ENCODE assay signal across 8 cellular contexts in the genomic region with DNA sequence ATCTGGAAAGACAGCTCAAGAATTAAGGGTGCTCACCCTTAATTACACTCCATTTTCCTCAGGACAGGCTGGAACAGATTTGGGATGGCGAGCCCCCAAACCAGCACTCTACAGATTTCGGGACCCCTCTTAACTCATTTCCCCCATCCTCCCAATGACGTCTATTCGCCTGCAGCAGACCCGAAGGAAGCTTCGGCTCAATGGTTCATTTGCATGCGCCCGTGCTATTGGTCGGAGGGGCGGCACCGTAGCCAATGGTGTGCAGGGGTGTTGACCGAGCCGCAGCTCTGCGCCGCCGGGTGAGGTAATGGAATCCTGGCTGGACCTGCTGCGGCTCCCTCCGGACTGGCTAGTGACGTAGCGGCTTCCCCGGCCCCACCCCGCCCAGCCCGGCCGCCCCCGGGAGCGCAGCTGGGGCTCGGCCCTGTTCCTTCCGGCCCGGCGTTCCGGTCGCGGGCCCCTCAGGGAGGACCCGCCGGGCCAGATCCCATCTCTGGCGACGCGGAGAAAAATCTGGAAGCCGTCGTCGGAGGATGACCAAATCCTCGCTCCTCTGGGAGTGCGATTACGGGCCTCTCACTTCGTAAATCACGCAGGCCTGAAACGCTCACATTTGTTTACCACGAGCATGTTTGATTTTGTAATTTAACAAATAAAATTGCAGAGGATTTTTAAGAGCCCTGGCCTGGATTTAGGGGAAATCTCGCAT. TPM values are rescaled to one million over a fixed set of nuclear protein-coding genes. Genes with fewer than 3 reads are reported as not detected.
DNase-seq lines count a peak whose midpoint lies in the region; TF ChIP-seq lines count a peak whose summit lies in the region.

No MANE protein-coding gene starts in this region.

- peak overlapping the region; percentile 88 for H3K4ac ChIP-seq in mesendoderm (ENCODE audit: low read depth, low read length)

- no peaks in the 10 kb centered on the region for H3K79me2 ChIP-seq in mesendoderm (ENCODE audit: control insufficient read depth, insufficient read depth, low read length)

- H3K9me3 ChIP-seq in effector memory CD4-positive, alpha-beta T cell (ENCODE audit: control insufficient read depth, low read length), result no peaks in the 10 kb centered on the region

- peak overlapping the region; percentile 73 for H3K27ac ChIP-seq in effector memory CD4-positive, alpha-beta T cell (ENCODE audit: insufficient read depth, low read length, poor library complexity, severe bottlenecking)
- no peak overlapping the region for H3K27ac ChIP-seq in mesendoderm (ENCODE audit: low read depth, low read length)

- TF ChIP-seq CTCF in GM20000 (IDR thresholded peaks at IDR 0.05; ENCODE audit: extremely low read depth, missing control alignments), result no peak

- H4K8ac ChIP-seq in mesendoderm (ENCODE audit: low read depth, low read length), result peak overlapping the region; percentile 68

- H2AK5ac ChIP-seq in mesendoderm (ENCODE audit: low read length), result no peak overlapping the region

- no peak overlapping the region for H2BK120ac ChIP-seq in mesendoderm (ENCODE audit: low read depth, low read length)

- no peaks in the 10 kb centered on the region for H3K36me3 ChIP-seq in effector memory CD4-positive, alpha-beta T cell (ENCODE audit: control insufficient read depth, insufficient read depth, low read length)
- no peaks in the 10 kb centered on the region for H3K36me3 ChIP-seq in mesendoderm (ENCODE audit: control insufficient read depth, insufficient read depth, low read length)

- no peak overlapping the region for H4K5ac ChIP-seq in mesendoderm (ENCODE audit: low read length)

- peak overlapping the region; percentile 80 for H3K56ac ChIP-seq in mesendoderm (ENCODE audit: low read length)

- H3K4me1 ChIP-seq in effector memory CD4-positive, alpha-beta T cell (ENCODE audit: control insufficient read depth, insufficient read depth, low read length, poor library complexity, severe bottlenecking), result peaks cover 24% of the 10 kb centered on the region
- peaks cover 3% of the 10 kb centered on the region for H3K4me1 ChIP-seq in mesendoderm (ENCODE audit: control insufficient read depth, low read depth, low read length)

- H3K79me1 ChIP-seq in mesendoderm (ENCODE audit: low read length), result no peaks in the 10 kb centered on the region

- no peak overlapping the region for H2BK15ac ChIP-seq in mesendoderm (replicated peaks; ENCODE audit: low read depth)

- DNase-seq in COLO668 (lab: John Stamatoyannopoulos, UW; ENCODE audit: unreplicated experiment) (peak; percentile 93), GM20000 (ENCODE audit: low spot score) (peak; percentile 96), HS-5 (ENCODE audit: low read depth) (peak; percentile 65), mesendoderm (peak; percentile 99)
- peak; percentile 48 for DNase-seq in NK-92 treated with Interleukin-12 subunit alpha and Interleukin-12 subunit beta, amount 100 ng/mL, for 24 hours (lab: John Stamatoyannopoulos, UW)
- DNase-seq in activated CD8-positive, alpha-beta memory T cell treated with anti-CD3 and anti-CD28 coated beads for 4 hours (ENCODE audit: low read depth in 2 of 2), result peak; percentile 76 to 80
- peak; percentile 87 to 92 (median 88) for DNase-seq in effector memory CD4-positive, alpha-beta T cell
- DNase-seq in stimulated activated CD8-positive, alpha-beta memory T cell treated with anti-CD3 and anti-CD28 coated beads, Interleukin-12 subunit alpha, Interleukin-12 subunit beta, amount 100 ng/mL, for 4 hours (ENCODE audit: low read depth), result peak; percentile 86

- peak overlapping the region; percentile 64 for H3K4me2 ChIP-seq in mesendoderm (ENCODE audit: low read length)

- H3K4me3 ChIP-seq in effector memory CD4-positive, alpha-beta T cell (ENCODE audit: insufficient read depth, low read depth, low read length, poor library complexity, severe bottlenecking), result peak overlapping the region; percentile 41
- no peak overlapping the region for H3K4me3 ChIP-seq in mesendoderm (ENCODE audit: low read length)

- no CpG with 5 or more reads among the region's 49 CpGs for WGBS in mesendoderm (ENCODE audit: extremely low coverage, insufficient coverage, low lambda C conversion rate)

- peak overlapping the region; percentile 73 for H3K9ac ChIP-seq in mesendoderm (ENCODE audit: low read length)

- no peak overlapping the region for H3K23ac ChIP-seq in mesendoderm (ENCODE audit: low read length)

- H3K27me3 ChIP-seq in effector memory CD4-positive, alpha-beta T cell (replicated peaks; ENCODE audit: control insufficient read depth, insufficient read depth, low read length, poor library complexity, severe bottlenecking), result no peaks in the 10 kb centered on the region
- H3K27me3 ChIP-seq in mesendoderm (ENCODE audit: insufficient read depth, low read length, poor library complexity), result no peaks in the 10 kb centered on the region

- peak overlapping the region; percentile 77 for H3K18ac ChIP-seq in mesendoderm (ENCODE audit: low read length)

- no peak overlapping the region for H2BK5ac ChIP-seq in mesendoderm (ENCODE audit: low read length)

RNA-seq across cellular contexts. Expression of a gene that starts 18.3 kb away (rescaled TPM):
- polyA plus RNA-seq in mesendoderm (2013, experiment 1 of 2), result 10.5 TPM
- 10.7 TPM for polyA plus RNA-seq in mesendoderm (2013, experiment 2 of 2)

RNA-seq across cellular contexts. Expression of a gene that starts 26.2 kb away (rescaled TPM):
- 0.95 TPM for polyA plus RNA-seq in mesendoderm (2013, experiment 1 of 2)
- polyA plus RNA-seq in mesendoderm (2013, experiment 2 of 2), result 0.91 TPM

RNA-seq across cellular contexts. Expression of a gene that starts 36.8 kb away (rescaled TPM):
- 30.6 TPM for polyA plus RNA-seq in mesendoderm (2013, experiment 1 of 2)
- polyA plus RNA-seq in mesendoderm (2013, experiment 2 of 2), result 30.0 TPM

RNA-seq across cellular contexts. Expression of a gene that starts 46.6 kb away (rescaled TPM):
- 0.03 TPM for polyA plus RNA-seq in mesendoderm (2013, experiment 1 of 2)
- not detected for polyA plus RNA-seq in mesendoderm (2013, experiment 2 of 2)

Comparison
In these comparisons a context has a peak if more than half of its experiments do, and no peak if none do; other contexts are left out.
1. DNase-seq: peak in every context shown above with its lines; median percentile 99 in mesendoderm; 96 in GM20000; 93 in COLO668; 88 in effector memory CD4-positive, alpha-beta T cell; 86 in stimulated activated CD8-positive, alpha-beta memory T cell treated with anti-CD3 and anti-CD28 coated beads, Interleukin-12 subunit alpha, Interleukin-12 subunit beta, amount 100 ng/mL, for 4 hours; 78 in activated CD8-positive, alpha-beta memory T cell treated with anti-CD3 and anti-CD28 coated beads for 4 hours; 65 in HS-5; 48 in NK-92 treated with Interleukin-12 subunit alpha and Interleukin-12 subunit beta, amount 100 ng/mL, for 24 hours.